In the genomic region with DNA sequence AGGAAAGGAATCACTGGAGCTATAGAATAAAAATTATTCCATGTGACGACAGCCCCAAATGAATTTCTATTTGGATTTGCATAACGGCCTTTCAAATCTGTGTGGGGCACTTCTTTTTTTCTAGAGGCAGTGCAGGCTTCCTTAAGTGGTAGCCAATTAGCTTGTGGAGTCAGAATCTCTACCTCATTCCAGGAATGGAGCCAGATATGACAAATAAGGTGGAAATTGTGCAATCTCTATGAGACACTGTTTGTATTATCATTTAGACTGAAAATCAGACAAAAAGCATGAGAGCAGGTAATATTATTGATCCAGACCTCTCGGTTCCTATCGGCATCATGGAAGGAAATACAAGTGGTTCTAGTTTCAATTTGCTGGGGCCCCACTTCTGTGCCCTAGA, we compare ENCODE assay signal across 17 cellular contexts.
DNase-seq lines count a peak whose midpoint lies in the region; ATAC-seq and TF ChIP-seq lines count a peak whose summit lies in the region.
"Had no signal": no experiment of that assay in that cellular context is flagged by ENCODE, and none has a peak within 500 bp of the region (broad histone marks: within the 10 kb centered on the region; RNA-seq: fewer than 3 reads in every experiment).

No MANE protein-coding gene starts in this region.

- no peak for TF ChIP-seq POLR2A in NB4 (IDR thresholded peaks at IDR 0.05; ENCODE audit: extremely low read depth, insufficient read length)

- H3K36me3 Mint-ChIP-seq in activated naive CD4-positive, alpha-beta T cell treated with anti-CD3 and anti-CD28 coated beads, Interleukin-2, amount 50 U/mL, for 72 hours, result no peaks in the 10 kb centered on the region

- ATAC-seq in activated naive CD4-positive, alpha-beta T cell treated with anti-CD3 and anti-CD28 coated beads, Interleukin-2, amount 50 U/mL, for 72 hours, result no peak
- ATAC-seq: mucosa of descending colon had no signal

- no peaks in the 10 kb centered on the region for H3K9me3 Mint-ChIP-seq in activated naive CD4-positive, alpha-beta T cell treated with anti-CD3 and anti-CD28 coated beads, Interleukin-2, amount 50 U/mL, for 72 hours
- H3K9me3 Mint-ChIP-seq: T-helper 1 cell treated with Interleukin-12 subunit alpha and Interleukin-12 subunit beta and Interleukin-4 antibody, amounts not matched to agents 30 μg/mL and 1 μg/mL, for 36 hours had no signal

- H3K4me3 ChIP-seq in NB4 (ENCODE audit: low read depth, low read length), result no peak overlapping the region
- no peak overlapping the region for H3K4me3 ChIP-seq in epithelial cell of esophagus (ENCODE audit: low read length)
- H3K4me3 ChIP-seq: mucosa of descending colon, transverse colon had no signal

- no peak overlapping the region for H3K27ac Mint-ChIP-seq in activated naive CD4-positive, alpha-beta T cell treated with anti-CD3 and anti-CD28 coated beads, Interleukin-2, amount 50 U/mL, for 72 hours
- H3K27ac Mint-ChIP-seq: T-helper 1 cell treated with Interleukin-12 subunit alpha and Interleukin-12 subunit beta and Interleukin-4 antibody, amounts not matched to agents 30 μg/mL and 1 μg/mL, for 36 hours had no signal

- DNase-seq in GM04503 (ENCODE audit: low read depth) (peak; percentile 48), NB4 (ENCODE audit: low read depth) (peak; percentile 1), epithelial cell of esophagus (ENCODE audit: low read depth) (peak; percentile 90), lung microvascular endothelial cell (ENCODE audit: low read depth in 2 of 2) (peak; percentile 29 to 39), HK-2 (ENCODE audit: unreplicated experiment) (no peak)
- DNase-seq in activated naive CD4-positive, alpha-beta T cell treated with anti-CD3 and anti-CD28 coated beads, Interleukin-2, amount 50 U/mL, for 72 hours (ENCODE audit: low spot score in 2 of 2), result no peak
- no peak for DNase-seq in activated CD4-positive, alpha-beta T cell treated with anti-CD3 and anti-CD28 coated beads for 48 hours
- DNase-seq in activated CD8-positive, alpha-beta memory T cell treated with anti-CD3 and anti-CD28 coated beads, Interleukin-2, amount 50 U/mL, for 48 hours, result no peak
- DNase-seq: activated CD4-positive, alpha-beta T cell treated with anti-CD3 and anti-CD28 coated beads, Interleukin-2, amount 50 U/mL, for 1 hour; central memory CD4-positive, alpha-beta T cell; COR-L47; KBM-7; mucosa of descending colon; NCI-H345; stimulated activated CD4-positive, alpha-beta T cell treated with anti-CD3 and anti-CD28 coated beads, Interleukin-15, amount 100 ng/mL, for 24 hours; transverse colon had no signal

- no peak for TF ChIP-seq CTCF in NB4 (IDR thresholded peaks at IDR 0.05; ENCODE audit: low read depth, low read length)
- TF ChIP-seq CTCF in epithelial cell of esophagus (IDR thresholded peaks at IDR 0.05; ENCODE audit: insufficient read depth, low read depth, low read length, missing control alignments), result no peak

Comparison
In these comparisons a context has a peak if more than half of its experiments do, and no peak if none do; other contexts are left out.
1. DNase-seq: peak in GM04503 (single experiment), NB4 (single experiment), epithelial cell of esophagus (single experiment) and lung microvascular endothelial cell (2 of 2); none in activated naive CD4-positive, alpha-beta T cell treated with anti-CD3 and anti-CD28 coated beads, Interleukin-2, amount 50 U/mL, for 72 hours (0 of 2), activated CD4-positive, alpha-beta T cell treated with anti-CD3 and anti-CD28 coated beads for 48 hours (single experiment), HK-2 (single experiment) and activated CD8-positive, alpha-beta memory T cell treated with anti-CD3 and anti-CD28 coated beads, Interleukin-2, amount 50 U/mL, for 48 hours (single experiment).